1 cellular context compared by ENCODE assay signal in genomic region chr12:41514907-41515306, GRCh38.
TF ChIP-seq lines count a peak whose summit lies in the region.

No MANE protein-coding gene starts in this region.

TF ChIP-seq in GM12878, 131 proteins besides CTCF, POLR2A, EP300 and RAD21 (continued from another document):
- TF ChIP-seq E4F1 (IDR thresholded peaks at IDR 0.05; ENCODE audit: borderline replicate concordance, partially characterized antibody) (no peak), RAD51 (IDR thresholded peaks at IDR 0.05) (no peak), CBX3 (IDR thresholded peaks at IDR 0.05; ENCODE audit: borderline replicate concordance, low read depth) (no peak), BRCA1 (IDR thresholded peaks at IDR 0.05; ENCODE audit: low read depth, low read length) (no peak), BMI1 (IDR thresholded peaks at IDR 0.05; ENCODE audit: borderline replicate concordance) (no peak), ZNF592 (IDR thresholded peaks at IDR 0.05) (no peak)
- TF ChIP-seq, protein P1, sequence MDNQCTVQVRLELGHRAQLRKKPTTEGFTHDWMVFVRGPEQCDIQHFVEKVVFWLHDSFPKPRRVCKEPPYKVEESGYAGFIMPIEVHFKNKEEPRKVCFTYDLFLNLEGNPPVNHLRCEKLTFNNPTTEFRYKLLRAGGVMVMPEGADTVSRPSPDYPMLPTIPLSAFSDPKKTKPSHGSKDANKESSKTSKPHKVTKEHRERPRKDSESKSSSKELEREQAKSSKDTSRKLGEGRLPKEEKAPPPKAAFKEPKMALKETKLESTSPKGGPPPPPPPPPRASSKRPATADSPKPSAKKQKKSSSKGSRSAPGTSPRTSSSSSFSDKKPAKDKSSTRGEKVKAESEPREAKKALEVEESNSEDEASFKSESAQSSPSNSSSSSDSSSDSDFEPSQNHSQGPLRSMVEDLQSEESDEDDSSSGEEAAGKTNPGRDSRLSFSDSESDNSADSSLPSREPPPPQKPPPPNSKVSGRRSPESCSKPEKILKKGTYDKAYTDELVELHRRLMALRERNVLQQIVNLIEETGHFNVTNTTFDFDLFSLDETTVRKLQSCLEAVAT (IDR thresholded peaks at IDR 0.05): no peak
